ENCODE assay signal across 11 cellular contexts in the genomic region with DNA sequence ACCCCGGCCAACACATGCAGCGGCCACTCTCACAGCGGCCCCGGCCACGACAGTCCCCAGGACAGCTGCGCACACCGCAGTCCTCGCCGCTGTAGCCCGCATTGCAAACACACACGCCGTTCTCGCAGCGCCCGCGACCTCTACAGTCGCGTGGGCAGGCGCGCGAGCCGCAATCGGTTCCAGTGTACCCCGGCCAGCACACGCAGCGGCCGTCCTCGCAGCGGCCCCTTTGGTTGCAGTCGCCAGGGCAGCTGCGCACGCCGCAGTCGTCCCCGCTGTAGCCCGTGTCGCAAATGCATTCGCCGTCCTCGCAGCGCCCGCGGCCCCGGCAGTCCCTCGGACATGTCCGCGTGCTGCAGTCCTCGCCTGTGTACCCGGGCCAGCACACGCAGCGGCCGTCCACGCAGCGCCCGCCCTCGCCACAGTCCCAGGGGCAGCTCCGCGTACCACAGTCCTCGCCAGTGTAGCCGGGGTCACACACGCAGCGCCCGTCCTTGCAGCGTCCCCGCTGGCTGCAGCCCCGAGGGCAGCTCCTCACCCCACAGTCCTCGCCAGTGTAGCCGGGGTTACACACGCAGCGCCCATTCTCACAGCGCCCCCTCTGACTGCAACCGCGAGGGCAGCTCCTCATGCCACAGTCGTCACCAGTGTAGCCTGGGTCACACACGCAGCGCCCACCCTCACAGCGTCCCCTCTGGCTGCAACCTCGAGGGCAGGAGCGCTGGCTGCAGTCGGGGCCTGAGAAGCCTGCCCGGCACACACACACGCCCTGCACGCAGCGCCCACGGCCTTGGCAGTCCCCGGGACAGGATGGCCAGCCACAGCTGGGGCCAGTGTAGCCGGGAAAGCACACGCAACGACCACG. TPM values are rescaled to one million over a fixed set of nuclear protein-coding genes. Genes with fewer than 3 reads are reported as not detected.
DNase-seq lines count a peak whose midpoint lies in the region; ATAC-seq and TF ChIP-seq lines count a peak whose summit lies in the region.
"Had no signal": no experiment of that assay in that cellular context is flagged by ENCODE, and none has a peak within 500 bp of the region (broad histone marks: within the 10 kb centered on the region; RNA-seq: fewer than 3 reads in every experiment).

No MANE protein-coding gene starts in this region.

- no peaks in the 10 kb centered on the region for H3K36me3 Mint-ChIP-seq in activated naive CD8-positive, alpha-beta T cell treated with anti-CD3 and anti-CD28 coated beads for 36 hours

- 17 to 37% (median 29%) methylated on average over 7 to 90 of the region's 90 CpGs for WGBS in stomach, 5 donors

- TF ChIP-seq CTCF in stomach (IDR thresholded peaks at IDR 0.05) = no peak

- peaks cover 0 to 4% (median 0%) of the 10 kb centered on the region in 4 donors for H3K36me3 ChIP-seq in stomach

- no peaks in the 10 kb centered on the region for H3K9me3 ChIP-seq in stomach

- peak overlapping the region in 1 of 5 donors; percentile 16 for H3K27ac ChIP-seq in stomach

- DNase-seq in NCI-H1105 treated with DMSO at 0.1 percent for 48 hours (lab: John Stamatoyannopoulos, UW) (peak; percentile 14), NCI-H1105 (lab: John Stamatoyannopoulos, UW) (no peak), left colon (no peak), stomach (no peak), NOMO-1 treated with dmso at 0.1 percent for 144 hours (lab: John Stamatoyannopoulos, UW; ENCODE audit: unreplicated experiment) (no peak)
- DNase-seq in activated naive CD8-positive, alpha-beta T cell treated with anti-CD3 and anti-CD28 coated beads for 36 hours = no peak
- DNase-seq in activated CD4-positive, alpha-beta T cell treated with anti-CD3 and anti-CD28 coated beads for 1 hour = no peak
- DNase-seq: islet precursor cell; stimulated activated naive CD4-positive, alpha-beta T cell had no signal

- TF ChIP-seq POLR2A in stomach (IDR thresholded peaks at IDR 0.05) = no peak

- ATAC-seq in left colon (peak; percentile 31), HG03378 (IDR thresholded peaks at IDR 0.05; ENCODE audit: unreplicated experiment) (no peak)

- H3K27me3 Mint-ChIP-seq in activated naive CD8-positive, alpha-beta T cell treated with anti-CD3 and anti-CD28 coated beads for 36 hours = peaks cover 67% of the 10 kb centered on the region

- peaks cover 18 to 38% (median 29%) of the 10 kb centered on the region in 4 donors for H3K4me1 ChIP-seq in stomach

- H3K9me3 Mint-ChIP-seq in activated naive CD8-positive, alpha-beta T cell treated with anti-CD3 and anti-CD28 coated beads for 36 hours = no peaks in the 10 kb centered on the region
- H3K9me3 Mint-ChIP-seq: neural crest cell had no signal

- intact Hi-C loops in left colon (cut with DNase I, micrococcal nuclease) (no loop called here), stomach (cut with DNase I; ENCODE audit: low total_unique reads) (no loop called here)

- TF ChIP-seq EP300 in stomach (IDR thresholded peaks at IDR 0.05) = no peak

- H3K4me1 Mint-ChIP-seq in activated naive CD8-positive, alpha-beta T cell treated with anti-CD3 and anti-CD28 coated beads for 36 hours = peaks cover 1% of the 10 kb centered on the region
- H3K4me1 Mint-ChIP-seq: neural crest cell had no signal

- peaks cover 5 to 42% (median 17%) of the 10 kb centered on the region in 3 donors for H3K27me3 ChIP-seq in stomach

- H3K27ac Mint-ChIP-seq in activated naive CD8-positive, alpha-beta T cell treated with anti-CD3 and anti-CD28 coated beads for 36 hours = no peak overlapping the region

- peak overlapping the region; percentile 20 for H3K4me3 Mint-ChIP-seq in activated naive CD8-positive, alpha-beta T cell treated with anti-CD3 and anti-CD28 coated beads for 36 hours
- H3K4me3 Mint-ChIP-seq: neural crest cell had no signal

- H3K4me3 ChIP-seq in stomach = peak overlapping the region; percentile 18 to 25 (median 22)

RNA-seq across cellular contexts. Expression of a gene that starts 12.5 kb away (rescaled TPM):
- 1 to 10 TPM in 1 of 2 experiments, under 1 TPM in 1; 0.43 to 1.2 TPM for total RNA-seq in activated naive CD8-positive, alpha-beta T cell treated with anti-CD3 and anti-CD28 coated beads for 36 hours
- 10 to 100 TPM; 19.4 to 35.9 TPM for total RNA-seq in left colon
- total RNA-seq in stomach = 100 to 1,000 TPM in 1 of 5 donors, 10 to 100 TPM in 4; 43.8 to 408 (median 71.0) TPM
- polyA plus RNA-seq in stomach = 10 to 100 TPM; 15.1 to 17.7 (median 15.7) TPM

RNA-seq across cellular contexts. Expression of a gene that starts 31.4 kb away (rescaled TPM):
- total RNA-seq in activated naive CD8-positive, alpha-beta T cell treated with anti-CD3 and anti-CD28 coated beads for 36 hours = 10 to 100 TPM; 50.4 to 53.5 TPM
- 100 to 1,000 TPM in 1 of 2 donors, 10 to 100 TPM in 1; 83.7 to 111 TPM for total RNA-seq in left colon
- 100 to 1,000 TPM in 2 of 5 donors, 10 to 100 TPM in 3; 22.8 to 718 (median 73.3) TPM for total RNA-seq in stomach
- polyA plus RNA-seq in stomach = 10 to 100 TPM; 20.9 to 48.1 (median 24.4) TPM

RNA-seq across cellular contexts. Expression of a gene that starts 33.5 kb away (rescaled TPM):
- 1 to 10 TPM; 5.8 to 6.8 TPM for total RNA-seq in activated naive CD8-positive, alpha-beta T cell treated with anti-CD3 and anti-CD28 coated beads for 36 hours
- total RNA-seq in left colon = 1 to 10 TPM; 4.6 to 4.9 TPM
- 1 to 10 TPM in 2 of 5 donors, under 1 TPM in 1, not detected in 2; 0.45 to 3.3 (median 3.2) TPM for total RNA-seq in stomach
- polyA plus RNA-seq in stomach = 1 to 10 TPM; 2.7 to 9.6 (median 8.5) TPM

RNA-seq across cellular contexts. Expression of a gene that starts 55.1 kb away (rescaled TPM):
- 1 to 10 TPM; 1.4 to 1.5 TPM for total RNA-seq in activated naive CD8-positive, alpha-beta T cell treated with anti-CD3 and anti-CD28 coated beads for 36 hours
- total RNA-seq in left colon (1 to 10 TPM; 1.0 to 2.0 TPM), stomach (under 1 TPM in 3 of 5 donors, not detected in 2; 0.18 to 0.87 (median 0.87) TPM)
- polyA plus RNA-seq in stomach = 1 to 10 TPM; 1.9 to 6.0 (median 3.4) TPM

RNA-seq across cellular contexts. Expression of a gene that starts 57.3 kb away (rescaled TPM):
- 10 to 100 TPM; 19.5 to 24.4 TPM for total RNA-seq in activated naive CD8-positive, alpha-beta T cell treated with anti-CD3 and anti-CD28 coated beads for 36 hours
- total RNA-seq in left colon (10 to 100 TPM; 18.8 to 19.9 TPM), stomach (10 to 100 TPM in 4 of 5 donors, 1 to 10 TPM in 1; 5.8 to 73.0 (median 35.7) TPM)
- polyA plus RNA-seq in stomach = 10 to 100 TPM in 1 of 3 donors, 1 to 10 TPM in 2; 5.8 to 11.1 (median 7.9) TPM

Comparison
In these comparisons a context has a peak if more than half of its experiments do, and no peak if none do; other contexts are left out.
1. RNA of a gene that starts 12.5 kb away (total RNA-seq): 43.8 to 408 TPM in stomach and 19.4 to 35.9 TPM in left colon; 0.43 to 1.2 TPM in activated naive CD8-positive, alpha-beta T cell treated with anti-CD3 and anti-CD28 coated beads for 36 hours; every median in the first group is over 4 times any median in the second.